ENCODE assay signal across 1 cellular context in the genomic region with DNA sequence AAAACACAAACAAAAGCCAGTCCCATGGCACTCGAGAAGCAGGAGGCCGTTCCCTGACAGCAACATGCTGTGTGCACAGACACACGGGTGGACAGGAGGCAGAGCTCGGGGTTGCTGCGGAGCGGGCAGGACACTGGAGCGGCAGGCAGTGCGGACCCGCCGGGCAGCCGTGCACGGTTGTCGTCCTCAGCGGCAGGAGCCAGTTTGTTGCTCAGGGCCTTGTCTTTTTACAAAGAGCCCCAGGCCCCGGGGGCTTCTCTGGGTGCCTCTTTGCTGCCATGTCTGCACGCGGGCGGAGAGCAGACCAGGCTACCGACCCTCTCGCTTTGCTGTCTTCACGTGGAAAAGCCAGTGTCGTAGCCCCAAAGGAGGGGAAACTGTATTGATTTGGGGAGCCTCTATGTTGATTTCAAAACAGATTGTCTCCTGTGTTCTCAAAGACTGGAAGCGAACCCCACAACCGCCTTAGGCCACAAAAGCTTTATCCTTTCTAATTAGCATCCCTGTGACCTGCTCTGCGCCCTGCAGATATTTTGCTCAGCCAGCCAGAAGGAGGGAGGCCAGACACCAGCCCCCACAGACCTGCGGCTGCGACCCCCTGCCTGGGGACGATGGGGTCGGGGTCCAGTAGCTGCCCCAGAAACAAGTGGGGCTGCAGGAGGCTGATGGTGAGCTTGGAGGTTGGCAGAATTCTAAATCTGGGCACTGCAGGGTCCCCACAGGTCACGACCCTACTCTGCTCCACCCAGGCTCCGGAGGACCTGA.
TF ChIP-seq lines count a peak whose summit lies in the region.

No MANE protein-coding gene starts in this region.

TF ChIP-seq in HepG2, 621 proteins besides CTCF, POLR2A, EP300 and RAD21 (continued from another document and continues in another):
- TF ChIP-seq, protein P1, sequence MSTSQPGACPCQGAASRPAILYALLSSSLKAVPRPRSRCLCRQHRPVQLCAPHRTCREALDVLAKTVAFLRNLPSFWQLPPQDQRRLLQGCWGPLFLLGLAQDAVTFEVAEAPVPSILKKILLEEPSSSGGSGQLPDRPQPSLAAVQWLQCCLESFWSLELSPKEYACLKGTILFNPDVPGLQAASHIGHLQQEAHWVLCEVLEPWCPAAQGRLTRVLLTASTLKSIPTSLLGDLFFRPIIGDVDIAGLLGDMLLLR (CRISPR knock-in tag; IDR thresholded peaks at IDR 0.05), result no peak
- TF ChIP-seq SOX13 (IDR thresholded peaks at IDR 0.05), result no peak
- TF ChIP-seq SOX13 (CRISPR knock-in tag; conservative IDR thresholded peaks at IDR 0.05 in 1 of 2, IDR thresholded peaks at IDR 0.05 in 1 of 2), result 0 out of 4 replicates have a peak, but pooled peaks of 1 of the 2 experiments have one; percentile 25
- TF ChIP-seq GATAD2A (CRISPR knock-in tag; IDR thresholded peaks at IDR 0.05), result no peak
- TF ChIP-seq MTF2 (CRISPR knock-in tag; IDR thresholded peaks at IDR 0.05; ENCODE audit: borderline replicate concordance), result no peak
- no peak for TF ChIP-seq RCOR2 (CRISPR knock-in tag; IDR thresholded peaks at IDR 0.05)
- no peak for TF ChIP-seq SCMH1 (CRISPR knock-in tag; IDR thresholded peaks at IDR 0.05; ENCODE audit: borderline replicate concordance)
- no peak for TF ChIP-seq HMG20A (CRISPR knock-in tag; IDR thresholded peaks at IDR 0.05; ENCODE audit: borderline replicate concordance)
- TF ChIP-seq TAF1 (CRISPR knock-in tag; IDR thresholded peaks at IDR 0.05), result no peak; the same call in 1 of the 2 replicates
- TF ChIP-seq SRSF4 (IDR thresholded peaks at IDR 0.05; ENCODE audit: low read depth, low read length, poor library complexity, severe bottlenecking), result no peak
- TF ChIP-seq, protein P2, sequence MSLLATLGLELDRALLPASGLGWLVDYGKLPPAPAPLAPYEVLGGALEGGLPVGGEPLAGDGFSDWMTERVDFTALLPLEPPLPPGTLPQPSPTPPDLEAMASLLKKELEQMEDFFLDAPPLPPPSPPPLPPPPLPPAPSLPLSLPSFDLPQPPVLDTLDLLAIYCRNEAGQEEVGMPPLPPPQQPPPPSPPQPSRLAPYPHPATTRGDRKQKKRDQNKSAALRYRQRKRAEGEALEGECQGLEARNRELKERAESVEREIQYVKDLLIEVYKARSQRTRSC (CRISPR knock-in tag; IDR thresholded peaks at IDR 0.05; ENCODE audit: low read depth), result no peak
- peak; percentile 65; the same call in 1 of the 2 replicates for TF ChIP-seq ZBTB38 (CRISPR knock-in tag; IDR thresholded peaks at IDR 0.05)
- TF ChIP-seq, protein P3, sequence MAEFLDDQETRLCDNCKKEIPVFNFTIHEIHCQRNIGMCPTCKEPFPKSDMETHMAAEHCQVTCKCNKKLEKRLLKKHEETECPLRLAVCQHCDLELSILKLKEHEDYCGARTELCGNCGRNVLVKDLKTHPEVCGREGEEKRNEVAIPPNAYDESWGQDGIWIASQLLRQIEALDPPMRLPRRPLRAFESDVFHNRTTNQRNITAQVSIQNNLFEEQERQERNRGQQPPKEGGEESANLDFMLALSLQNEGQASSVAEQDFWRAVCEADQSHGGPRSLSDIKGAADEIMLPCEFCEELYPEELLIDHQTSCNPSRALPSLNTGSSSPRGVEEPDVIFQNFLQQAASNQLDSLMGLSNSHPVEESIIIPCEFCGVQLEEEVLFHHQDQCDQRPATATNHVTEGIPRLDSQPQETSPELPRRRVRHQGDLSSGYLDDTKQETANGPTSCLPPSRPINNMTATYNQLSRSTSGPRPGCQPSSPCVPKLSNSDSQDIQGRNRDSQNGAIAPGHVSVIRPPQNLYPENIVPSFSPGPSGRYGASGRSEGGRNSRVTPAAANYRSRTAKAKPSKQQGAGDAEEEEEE (CRISPR knock-in tag; IDR thresholded peaks at IDR 0.05; ENCODE audit: borderline replicate concordance), result no peak
- no peak for TF ChIP-seq SETDB1 (CRISPR knock-in tag; IDR thresholded peaks at IDR 0.05; ENCODE audit: borderline replicate concordance)
- no peak; the same call in none of the 2 replicates for TF ChIP-seq MED1 (CRISPR knock-in tag; IDR thresholded peaks at IDR 0.05)
- no peak for TF ChIP-seq HOXA9 (CRISPR knock-in tag; IDR thresholded peaks at IDR 0.05; ENCODE audit: borderline replicate concordance)
- TF ChIP-seq, protein P4, sequence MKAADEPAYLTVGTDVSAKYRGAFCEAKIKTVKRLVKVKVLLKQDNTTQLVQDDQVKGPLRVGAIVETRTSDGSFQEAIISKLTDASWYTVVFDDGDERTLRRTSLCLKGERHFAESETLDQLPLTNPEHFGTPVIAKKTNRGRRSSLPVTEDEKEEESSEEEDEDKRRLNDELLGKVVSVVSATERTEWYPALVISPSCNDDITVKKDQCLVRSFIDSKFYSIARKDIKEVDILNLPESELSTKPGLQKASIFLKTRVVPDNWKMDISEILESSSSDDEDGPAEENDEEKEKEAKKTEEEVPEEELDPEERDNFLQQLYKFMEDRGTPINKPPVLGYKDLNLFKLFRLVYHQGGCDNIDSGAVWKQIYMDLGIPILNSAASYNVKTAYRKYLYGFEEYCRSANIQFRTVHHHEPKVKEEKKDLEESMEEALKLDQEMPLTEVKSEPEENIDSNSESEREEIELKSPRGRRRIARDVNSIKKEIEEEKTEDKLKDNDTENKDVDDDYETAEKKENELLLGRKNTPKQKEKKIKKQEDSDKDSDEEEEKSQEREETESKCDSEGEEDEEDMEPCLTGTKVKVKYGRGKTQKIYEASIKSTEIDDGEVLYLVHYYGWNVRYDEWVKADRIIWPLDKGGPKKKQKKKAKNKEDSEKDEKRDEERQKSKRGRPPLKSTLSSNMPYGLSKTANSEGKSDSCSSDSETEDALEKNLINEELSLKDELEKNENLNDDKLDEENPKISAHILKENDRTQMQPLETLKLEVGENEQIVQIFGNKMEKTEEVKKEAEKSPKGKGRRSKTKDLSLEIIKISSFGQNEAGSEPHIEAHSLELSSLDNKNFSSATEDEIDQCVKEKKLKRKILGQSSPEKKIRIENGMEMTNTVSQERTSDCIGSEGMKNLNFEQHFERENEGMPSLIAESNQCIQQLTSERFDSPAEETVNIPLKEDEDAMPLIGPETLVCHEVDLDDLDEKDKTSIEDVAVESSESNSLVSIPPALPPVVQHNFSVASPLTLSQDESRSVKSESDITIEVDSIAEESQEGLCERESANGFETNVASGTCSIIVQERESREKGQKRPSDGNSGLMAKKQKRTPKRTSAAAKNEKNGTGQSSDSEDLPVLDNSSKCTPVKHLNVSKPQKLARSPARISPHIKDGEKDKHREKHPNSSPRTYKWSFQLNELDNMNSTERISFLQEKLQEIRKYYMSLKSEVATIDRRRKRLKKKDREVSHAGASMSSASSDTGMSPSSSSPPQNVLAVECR (CRISPR knock-in tag; IDR thresholded peaks at IDR 0.05; ENCODE audit: borderline replicate concordance), result 0 out of 2 replicates have a peak, but pooled peaks have one; percentile 47
- no peak for TF ChIP-seq ELF1 (CRISPR knock-in tag; IDR thresholded peaks at IDR 0.05)
- TF ChIP-seq ZNF75D (CRISPR knock-in tag; IDR thresholded peaks at IDR 0.05; ENCODE audit: borderline replicate concordance), result no peak
- TF ChIP-seq, protein P5, sequence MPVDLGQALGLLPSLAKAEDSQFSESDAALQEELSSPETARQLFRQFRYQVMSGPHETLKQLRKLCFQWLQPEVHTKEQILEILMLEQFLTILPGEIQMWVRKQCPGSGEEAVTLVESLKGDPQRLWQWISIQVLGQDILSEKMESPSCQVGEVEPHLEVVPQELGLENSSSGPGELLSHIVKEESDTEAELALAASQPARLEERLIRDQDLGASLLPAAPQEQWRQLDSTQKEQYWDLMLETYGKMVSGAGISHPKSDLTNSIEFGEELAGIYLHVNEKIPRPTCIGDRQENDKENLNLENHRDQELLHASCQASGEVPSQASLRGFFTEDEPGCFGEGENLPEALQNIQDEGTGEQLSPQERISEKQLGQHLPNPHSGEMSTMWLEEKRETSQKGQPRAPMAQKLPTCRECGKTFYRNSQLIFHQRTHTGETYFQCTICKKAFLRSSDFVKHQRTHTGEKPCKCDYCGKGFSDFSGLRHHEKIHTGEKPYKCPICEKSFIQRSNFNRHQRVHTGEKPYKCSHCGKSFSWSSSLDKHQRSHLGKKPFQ (CRISPR knock-in tag; IDR thresholded peaks at IDR 0.05; ENCODE audit: insufficient replicate concordance), result no peak
- TF ChIP-seq, protein P6, sequence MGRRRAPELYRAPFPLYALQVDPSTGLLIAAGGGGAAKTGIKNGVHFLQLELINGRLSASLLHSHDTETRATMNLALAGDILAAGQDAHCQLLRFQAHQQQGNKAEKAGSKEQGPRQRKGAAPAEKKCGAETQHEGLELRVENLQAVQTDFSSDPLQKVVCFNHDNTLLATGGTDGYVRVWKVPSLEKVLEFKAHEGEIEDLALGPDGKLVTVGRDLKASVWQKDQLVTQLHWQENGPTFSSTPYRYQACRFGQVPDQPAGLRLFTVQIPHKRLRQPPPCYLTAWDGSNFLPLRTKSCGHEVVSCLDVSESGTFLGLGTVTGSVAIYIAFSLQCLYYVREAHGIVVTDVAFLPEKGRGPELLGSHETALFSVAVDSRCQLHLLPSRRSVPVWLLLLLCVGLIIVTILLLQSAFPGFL (CRISPR knock-in tag; IDR thresholded peaks at IDR 0.05), result no peak
- no peak for TF ChIP-seq KDM5A (IDR thresholded peaks at IDR 0.05; ENCODE audit: borderline replicate concordance, low read length)
- TF ChIP-seq, protein P7, sequence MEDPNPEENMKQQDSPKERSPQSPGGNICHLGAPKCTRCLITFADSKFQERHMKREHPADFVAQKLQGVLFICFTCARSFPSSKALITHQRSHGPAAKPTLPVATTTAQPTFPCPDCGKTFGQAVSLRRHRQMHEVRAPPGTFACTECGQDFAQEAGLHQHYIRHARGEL (CRISPR knock-in tag; IDR thresholded peaks at IDR 0.05), result no peak
- no peak for TF ChIP-seq ELF3 (CRISPR knock-in tag; IDR thresholded peaks at IDR 0.05)
- TF ChIP-seq, protein P8, sequence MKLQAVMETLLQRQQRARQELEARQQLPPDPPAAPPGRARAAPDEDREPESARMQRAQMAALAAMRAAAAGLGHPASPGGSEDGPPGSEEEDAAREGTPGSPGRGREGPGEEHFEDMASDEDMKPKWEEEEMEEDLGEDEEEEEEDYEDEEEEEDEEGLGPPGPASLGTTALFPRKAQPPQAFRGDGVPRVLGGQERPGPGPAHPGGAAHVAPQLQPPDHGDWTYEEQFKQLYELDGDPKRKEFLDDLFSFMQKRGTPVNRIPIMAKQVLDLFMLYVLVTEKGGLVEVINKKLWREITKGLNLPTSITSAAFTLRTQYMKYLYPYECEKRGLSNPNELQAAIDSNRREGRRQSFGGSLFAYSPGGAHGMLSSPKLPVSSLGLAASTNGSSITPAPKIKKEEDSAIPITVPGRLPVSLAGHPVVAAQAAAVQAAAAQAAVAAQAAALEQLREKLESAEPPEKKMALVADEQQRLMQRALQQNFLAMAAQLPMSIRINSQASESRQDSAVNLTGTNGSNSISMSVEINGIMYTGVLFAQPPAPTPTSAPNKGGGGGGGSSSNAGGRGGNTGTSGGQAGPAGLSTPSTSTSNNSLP (IDR thresholded peaks at IDR 0.05; ENCODE audit: low read depth, low read length), result no peak
- peak; percentile 8 for TF ChIP-seq ZFX (CRISPR knock-in tag; IDR thresholded peaks at IDR 0.05; ENCODE audit: low read depth)
- TF ChIP-seq, protein P9, sequence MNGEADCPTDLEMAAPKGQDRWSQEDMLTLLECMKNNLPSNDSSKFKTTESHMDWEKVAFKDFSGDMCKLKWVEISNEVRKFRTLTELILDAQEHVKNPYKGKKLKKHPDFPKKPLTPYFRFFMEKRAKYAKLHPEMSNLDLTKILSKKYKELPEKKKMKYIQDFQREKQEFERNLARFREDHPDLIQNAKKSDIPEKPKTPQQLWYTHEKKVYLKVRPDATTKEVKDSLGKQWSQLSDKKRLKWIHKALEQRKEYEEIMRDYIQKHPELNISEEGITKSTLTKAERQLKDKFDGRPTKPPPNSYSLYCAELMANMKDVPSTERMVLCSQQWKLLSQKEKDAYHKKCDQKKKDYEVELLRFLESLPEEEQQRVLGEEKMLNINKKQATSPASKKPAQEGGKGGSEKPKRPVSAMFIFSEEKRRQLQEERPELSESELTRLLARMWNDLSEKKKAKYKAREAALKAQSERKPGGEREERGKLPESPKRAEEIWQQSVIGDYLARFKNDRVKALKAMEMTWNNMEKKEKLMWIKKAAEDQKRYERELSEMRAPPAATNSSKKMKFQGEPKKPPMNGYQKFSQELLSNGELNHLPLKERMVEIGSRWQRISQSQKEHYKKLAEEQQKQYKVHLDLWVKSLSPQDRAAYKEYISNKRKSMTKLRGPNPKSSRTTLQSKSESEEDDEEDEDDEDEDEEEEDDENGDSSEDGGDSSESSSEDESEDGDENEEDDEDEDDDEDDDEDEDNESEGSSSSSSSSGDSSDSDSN (CRISPR knock-in tag; IDR thresholded peaks at IDR 0.05), result peak; percentile 45
- no peak for TF ChIP-seq ZNF543 (CRISPR knock-in tag; IDR thresholded peaks at IDR 0.05)
- no peak for TF ChIP-seq ZNF121 (CRISPR knock-in tag; IDR thresholded peaks at IDR 0.05)
- TF ChIP-seq, protein P10, sequence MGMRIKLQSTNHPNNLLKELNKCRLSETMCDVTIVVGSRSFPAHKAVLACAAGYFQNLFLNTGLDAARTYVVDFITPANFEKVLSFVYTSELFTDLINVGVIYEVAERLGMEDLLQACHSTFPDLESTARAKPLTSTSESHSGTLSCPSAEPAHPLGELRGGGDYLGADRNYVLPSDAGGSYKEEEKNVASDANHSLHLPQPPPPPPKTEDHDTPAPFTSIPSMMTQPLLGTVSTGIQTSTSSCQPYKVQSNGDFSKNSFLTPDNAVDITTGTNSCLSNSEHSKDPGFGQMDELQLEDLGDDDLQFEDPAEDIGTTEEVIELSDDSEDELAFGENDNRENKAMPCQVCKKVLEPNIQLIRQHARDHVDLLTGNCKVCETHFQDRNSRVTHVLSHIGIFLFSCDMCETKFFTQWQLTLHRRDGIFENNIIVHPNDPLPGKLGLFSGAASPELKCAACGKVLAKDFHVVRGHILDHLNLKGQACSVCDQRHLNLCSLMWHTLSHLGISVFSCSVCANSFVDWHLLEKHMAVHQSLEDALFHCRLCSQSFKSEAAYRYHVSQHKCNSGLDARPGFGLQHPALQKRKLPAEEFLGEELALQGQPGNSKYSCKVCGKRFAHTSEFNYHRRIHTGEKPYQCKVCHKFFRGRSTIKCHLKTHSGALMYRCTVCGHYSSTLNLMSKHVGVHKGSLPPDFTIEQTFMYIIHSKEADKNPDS (CRISPR knock-in tag; IDR thresholded peaks at IDR 0.05), result no peak
- TF ChIP-seq, protein P11, sequence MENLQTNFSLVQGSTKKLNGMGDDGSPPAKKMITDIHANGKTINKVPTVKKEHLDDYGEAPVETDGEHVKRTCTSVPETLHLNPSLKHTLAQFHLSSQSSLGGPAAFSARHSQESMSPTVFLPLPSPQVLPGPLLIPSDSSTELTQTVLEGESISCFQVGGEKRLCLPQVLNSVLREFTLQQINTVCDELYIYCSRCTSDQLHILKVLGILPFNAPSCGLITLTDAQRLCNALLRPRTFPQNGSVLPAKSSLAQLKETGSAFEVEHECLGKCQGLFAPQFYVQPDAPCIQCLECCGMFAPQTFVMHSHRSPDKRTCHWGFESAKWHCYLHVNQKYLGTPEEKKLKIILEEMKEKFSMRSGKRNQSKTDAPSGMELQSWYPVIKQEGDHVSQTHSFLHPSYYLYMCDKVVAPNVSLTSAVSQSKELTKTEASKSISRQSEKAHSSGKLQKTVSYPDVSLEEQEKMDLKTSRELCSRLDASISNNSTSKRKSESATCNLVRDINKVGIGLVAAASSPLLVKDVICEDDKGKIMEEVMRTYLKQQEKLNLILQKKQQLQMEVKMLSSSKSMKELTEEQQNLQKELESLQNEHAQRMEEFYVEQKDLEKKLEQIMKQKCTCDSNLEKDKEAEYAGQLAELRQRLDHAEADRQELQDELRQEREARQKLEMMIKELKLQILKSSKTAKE (CRISPR knock-in tag; IDR thresholded peaks at IDR 0.05; ENCODE audit: borderline replicate concordance), result no peak
- no peak for TF ChIP-seq MAZ (IDR thresholded peaks at IDR 0.05; ENCODE audit: borderline replicate concordance, low read depth, low read length)
- no peak; the same call in 1 of the 2 replicates for TF ChIP-seq MAZ (CRISPR knock-in tag; IDR thresholded peaks at IDR 0.05; ENCODE audit: low read depth)
- no peak for TF ChIP-seq ESRRA (CRISPR knock-in tag; IDR thresholded peaks at IDR 0.05; ENCODE audit: low read depth)
- TF ChIP-seq HMGA1 (CRISPR knock-in tag; conservative IDR thresholded peaks at IDR 0.05), result no peak
- TF ChIP-seq RXRA (CRISPR knock-in tag; IDR thresholded peaks at IDR 0.05), result no peak
- no peak for TF ChIP-seq ZNF263 (CRISPR knock-in tag; IDR thresholded peaks at IDR 0.05)
- no peak for TF ChIP-seq SMAD9 (CRISPR knock-in tag; IDR thresholded peaks at IDR 0.05)
- no peak for TF ChIP-seq MTA3 (CRISPR knock-in tag; IDR thresholded peaks at IDR 0.05)
